ENCODE assay signal across 7 cellular contexts in genomic region chr7:873367-874002, GRCh38. TPM values are rescaled to one million over a fixed set of nuclear protein-coding genes. Genes with fewer than 3 reads are reported as not detected.
DNase-seq lines count a peak whose midpoint lies in the region; ATAC-seq, FAIRE-seq and TF ChIP-seq lines count a peak whose summit lies in the region.

No MANE protein-coding gene starts in this region.

- no peaks in the 10 kb centered on the region for H3K27me3 Mint-ChIP-seq in T-helper 17 cell

- no peak overlapping the region for H3K4me3 Mint-ChIP-seq in T-helper 17 cell

- DNase-seq in GM12891 (ENCODE audit: insufficient read length, low spot score) = peak; percentile 80
- peak; percentile 34 for DNase-seq in NCI-H1417 treated with DMSO at 0.1 percent for 48 hours (lab: John Stamatoyannopoulos, UW)
- DNase-seq in T-helper 17 cell = peak; percentile 48 to 57 (median 53)
- DNase-seq in amygdala (lab: John Stamatoyannopoulos, UW) = peak in 49 of 56 donors; percentile 12 to 87 (median 61)
- peak; percentile 90 for DNase-seq in right atrium auricular region (ENCODE audit: low spot score)
- DNase-seq in retina = peak; percentile 82

- TF ChIP-seq CTCF in right atrium auricular region (IDR thresholded peaks at IDR 0.05) = peak; percentile 92 to 95

- H3K4me1 ChIP-seq in right atrium auricular region = peaks cover 0 to 51% of the 10 kb centered on the region in 2 donors

- H3K9me3 ChIP-seq in T-helper 17 cell (ENCODE audit: control insufficient read depth, low read length, poor library complexity, severe bottlenecking) = no peaks in the 10 kb centered on the region
- H3K9me3 ChIP-seq in right atrium auricular region = no peaks in the 10 kb centered on the region

- H3K27ac Mint-ChIP-seq in T-helper 17 cell = peak overlapping the region; percentile 68

- FAIRE-seq in GM12891 (lab: Jason Lieb, UNC) = peak; percentile 95

- H3K36me3 Mint-ChIP-seq in T-helper 17 cell (ENCODE audit: low read depth) = peaks cover 2% of the 10 kb centered on the region

- no peak for TF ChIP-seq POLR2A in GM12891 (IDR thresholded peaks at IDR 0.05; ENCODE audit: low read depth, low read length)

- no peak overlapping the region for H3K4me3 ChIP-seq in right atrium auricular region

- H3K27ac ChIP-seq in right atrium auricular region = peak overlapping the region; percentile 57 to 71

- H3K4me1 Mint-ChIP-seq in T-helper 17 cell = peaks cover 11% of the 10 kb centered on the region

- H3K27me3 ChIP-seq in right atrium auricular region = no peaks in the 10 kb centered on the region

- ATAC-seq in T-helper 17 cell (peak; percentile 29), HG02885 (IDR thresholded peaks at IDR 0.05; ENCODE audit: poor library complexity, unreplicated experiment) (no peak)

- peaks cover 28% of the 10 kb centered on the region for H3K36me3 ChIP-seq in right atrium auricular region

TF ChIP-seq in GM12891, 5 proteins besides CTCF, POLR2A, EP300 and RAD21:
- no peak for TF ChIP-seq PAX5 (IDR thresholded peaks at IDR 0.05; ENCODE audit: insufficient read depth, low read length, severe bottlenecking)
- no peak for TF ChIP-seq SPI1 (IDR thresholded peaks at IDR 0.05; ENCODE audit: low read depth, low read length)
- TF ChIP-seq POLR2AphosphoS5 (IDR thresholded peaks at IDR 0.05; ENCODE audit: low read depth, low read length) = no peak
- TF ChIP-seq TAF1 (IDR thresholded peaks at IDR 0.05; ENCODE audit: low read depth, low read length) = no peak
- 0 out of 2 replicates have a peak, but pooled peaks have one; percentile 7 for TF ChIP-seq POU2F2 (IDR thresholded peaks at IDR 0.05; ENCODE audit: low read depth, low read length)

RNA-seq across cellular contexts. Expression of gene GET4, which starts 2.9 kb away (rescaled TPM):
- 27.1 TPM for polyA plus RNA-seq in GM12891 (2012; ENCODE audit: low read depth, missing spikeins)
- total RNA-seq in T-helper 17 cell (10 to 100 TPM; 58.5 to 81.0 TPM), right atrium auricular region (10 to 100 TPM; 16.1 to 19.7 TPM)

RNA-seq across cellular contexts. Expression of gene SUN1, which starts 41.2 kb away (rescaled TPM):
- 60.4 TPM for polyA plus RNA-seq in GM12891 (2012; ENCODE audit: low read depth, missing spikeins)
- total RNA-seq in T-helper 17 cell (10 to 100 TPM; 89.7 to 97.5 TPM), right atrium auricular region (10 to 100 TPM; 84.4 to 97.5 TPM)

Comparison
In these comparisons a context has a peak if more than half of its experiments do, and no peak if none do; other contexts are left out.
1. DNase-seq: peak in every context shown above with its lines; median percentile 90 in right atrium auricular region; 82 in retina; 80 in GM12891; 61 in amygdala; 53 in T-helper 17 cell; 34 in NCI-H1417 treated with DMSO at 0.1 percent for 48 hours.